ENCODE assay signal across 11 cellular contexts in genomic region chr1:33161061-33161681, GRCh38. TPM values are rescaled to one million over a fixed set of nuclear protein-coding genes. Genes with fewer than 3 reads are reported as not detected.
A peak's percentile ranks its signal among the peaks of the same experiment; 100 is the strongest.
DNase-seq lines count a peak whose midpoint lies in the region; ATAC-seq and TF ChIP-seq lines count a peak whose summit lies in the region.
"Had no signal": no experiment of that assay in that cellular context is flagged by ENCODE, and none has a peak within 500 bp of the region (broad histone marks: within the 10 kb centered on the region; RNA-seq: fewer than 3 reads in every experiment).

No MANE protein-coding gene starts in this region.

- no peaks in the 10 kb centered on the region for H3K9me3 Mint-ChIP-seq in neural crest cell
- H3K9me3 Mint-ChIP-seq: CD4-positive, alpha-beta memory T cell had no signal

- H3K36me3 ChIP-seq in NT2/D1 (ENCODE audit: insufficient read depth, insufficient read length, low read length) = peaks cover 18% of the 10 kb centered on the region
- peaks cover 4% of the 10 kb centered on the region for H3K36me3 ChIP-seq in fibroblast of lung (ENCODE audit: control insufficient read depth, insufficient read depth, low read length)
- peaks cover 18 to 48% (median 27%) of the 10 kb centered on the region in 3 donors for H3K36me3 ChIP-seq in tibial artery

- H3K79me2 ChIP-seq in fibroblast of lung (ENCODE audit: control insufficient read depth, insufficient read depth, low read length) = no peaks in the 10 kb centered on the region

- peaks cover 8% of the 10 kb centered on the region for H3K36me3 Mint-ChIP-seq in neural crest cell (ENCODE audit: low read depth)

- no peak for ATAC-seq in HG03280 (IDR thresholded peaks at IDR 0.05; ENCODE audit: unreplicated experiment)

- TF ChIP-seq CTCF in fibroblast of lung (conservative IDR thresholded peaks at IDR 0.05 in 1 of 2, IDR thresholded peaks at IDR 0.05 in 1 of 2; ENCODE audit: low read depth in 1 of 2, low read length in 2 of 2) (no peak), neural crest cell (conservative IDR thresholded peaks at IDR 0.05) (no peak), tibial artery (IDR thresholded peaks at IDR 0.05) (no peak)

- DNase-seq in G401 (ENCODE audit: low spot score) (peak; percentile 67), NT2/D1 (ENCODE audit: low read depth, low spot score) (no peak), fibroblast of lung (ENCODE audit: low read depth in 2 of 2) (peak; percentile 49 to 67), neural crest cell (ENCODE audit: low read depth, low spot score) (peak; percentile 56), KBM-7 (no peak), tibial artery (no peak)
- no peak for DNase-seq in activated CD8-positive, alpha-beta memory T cell treated with anti-CD3 and anti-CD28 coated beads for 24 hours
- DNase-seq: CD4-positive, alpha-beta memory T cell; erythroblast; T-helper 1 cell had no signal

- H3K4me3 ChIP-seq in NT2/D1 (ENCODE audit: insufficient read length, low read depth) (no peak overlapping the region), fibroblast of lung (replicated peaks in 1 of 4; ENCODE audit: control extremely low read depth in 1 of 4, insufficient read depth in 1 of 4, low read depth in 3 of 4, low read length in 4 of 4) (no peak overlapping the region), tibial artery (no peak overlapping the region)

- H3K27ac Mint-ChIP-seq in neural crest cell (ENCODE audit: unreplicated experiment) = peak overlapping the region; percentile 88

- H3K27me3 Mint-ChIP-seq in neural crest cell (ENCODE audit: low read depth) = no peaks in the 10 kb centered on the region
- H3K27me3 Mint-ChIP-seq: CD4-positive, alpha-beta memory T cell had no signal

- H3K9ac ChIP-seq in NT2/D1 (ENCODE audit: insufficient read length, low read depth) (peak overlapping the region; percentile 57), fibroblast of lung (ENCODE audit: insufficient read depth, low read length) (no peak overlapping the region)

- no peaks in the 10 kb centered on the region for H3K9me3 ChIP-seq in NT2/D1 (ENCODE audit: insufficient read depth, low read length)
- H3K9me3 ChIP-seq in fibroblast of lung (ENCODE audit: control insufficient read depth, insufficient read depth, low read depth, low read length) = no peaks in the 10 kb centered on the region
- no peaks in the 10 kb centered on the region for H3K9me3 ChIP-seq in tibial artery

- H3K4me1 ChIP-seq in NT2/D1 (ENCODE audit: insufficient read depth, insufficient read length) = peaks cover 47% of the 10 kb centered on the region
- peaks cover 7% of the 10 kb centered on the region for H3K4me1 ChIP-seq in fibroblast of lung (ENCODE audit: control insufficient read depth, extremely low read depth, insufficient read depth, low read length)
- H3K4me1 ChIP-seq in tibial artery = peaks cover 0 to 18% (median 9%) of the 10 kb centered on the region in 4 donors

- intact Hi-C loops in tibial artery (cut with DNase I; ENCODE audit: low total_unique reads) = no loop called here

- H3K27me3 ChIP-seq in NT2/D1 (ENCODE audit: insufficient read depth, insufficient read length) (peaks cover 14% of the 10 kb centered on the region), fibroblast of lung (ENCODE audit: control insufficient read depth, insufficient read depth, low read length) (no peaks in the 10 kb centered on the region), tibial artery (no peaks in the 10 kb centered on the region)

- peaks cover 71% of the 10 kb centered on the region for H3K4me1 Mint-ChIP-seq in neural crest cell

- H2AFZ ChIP-seq in fibroblast of lung (ENCODE audit: low read length) = peak overlapping the region; percentile 16

- H3K4me2 ChIP-seq in fibroblast of lung (ENCODE audit: extremely low read depth, insufficient read depth, low read length) = no peak overlapping the region

- H3K27ac ChIP-seq in fibroblast of lung (ENCODE audit: insufficient read depth, low read length) (no peak overlapping the region), tibial artery (no peak overlapping the region)

- in situ Hi-C loops in G401 (cut with HindIII; ENCODE audit: low sequenced_read_pairs) = no loop called here
- in situ Hi-C loops in KBM-7 (cut with MboI; ENCODE audit: low pct_unique_long_range_greater_than_20kb, low sequenced_read_pairs) = no loop called here

- peak overlapping the region; percentile 36 for H3K4me3 Mint-ChIP-seq in neural crest cell
- H3K4me3 Mint-ChIP-seq: CD4-positive, alpha-beta memory T cell had no signal

- no peaks in the 10 kb centered on the region for H4K20me1 ChIP-seq in fibroblast of lung (ENCODE audit: control insufficient read depth, extremely low read depth, insufficient read depth, low read length)

RNA-seq across cellular contexts. Expression of gene TRIM62, which starts 20.7 kb away (rescaled TPM):
- 1.5 and 1.7 TPM in 2 replicates for total RNA-seq in G401 (2014; rRNA removed; shearing (Covaris generic))
- total RNA-seq in fibroblast of lung (1.8 and 3.1 TPM in 2 replicates), neural crest cell (8.6 and 8.8 TPM in 2 replicates)
- 2.4 and 3.1 TPM in 2 replicates for polyA plus RNA-seq in fibroblast of lung
- polyA plus RNA-seq in fibroblast of lung (2012) = 4.9 and 5.3 TPM in 2 replicates
- polyA minus RNA-seq in fibroblast of lung (ENCODE audit: low replicate concordance) = 13.3 and 20.9 TPM in 2 replicates

Comparison
In these comparisons a context has a peak if more than half of its experiments do, and no peak if none do; other contexts are left out.
1. DNase-seq: peak in G401 (single experiment), fibroblast of lung (2 of 2) and neural crest cell (single experiment); none in NT2/D1 (single experiment), KBM-7 (single experiment), activated CD8-positive, alpha-beta memory T cell treated with anti-CD3 and anti-CD28 coated beads for 24 hours (single experiment) and tibial artery (0 of 2).